In the genomic region with DNA sequence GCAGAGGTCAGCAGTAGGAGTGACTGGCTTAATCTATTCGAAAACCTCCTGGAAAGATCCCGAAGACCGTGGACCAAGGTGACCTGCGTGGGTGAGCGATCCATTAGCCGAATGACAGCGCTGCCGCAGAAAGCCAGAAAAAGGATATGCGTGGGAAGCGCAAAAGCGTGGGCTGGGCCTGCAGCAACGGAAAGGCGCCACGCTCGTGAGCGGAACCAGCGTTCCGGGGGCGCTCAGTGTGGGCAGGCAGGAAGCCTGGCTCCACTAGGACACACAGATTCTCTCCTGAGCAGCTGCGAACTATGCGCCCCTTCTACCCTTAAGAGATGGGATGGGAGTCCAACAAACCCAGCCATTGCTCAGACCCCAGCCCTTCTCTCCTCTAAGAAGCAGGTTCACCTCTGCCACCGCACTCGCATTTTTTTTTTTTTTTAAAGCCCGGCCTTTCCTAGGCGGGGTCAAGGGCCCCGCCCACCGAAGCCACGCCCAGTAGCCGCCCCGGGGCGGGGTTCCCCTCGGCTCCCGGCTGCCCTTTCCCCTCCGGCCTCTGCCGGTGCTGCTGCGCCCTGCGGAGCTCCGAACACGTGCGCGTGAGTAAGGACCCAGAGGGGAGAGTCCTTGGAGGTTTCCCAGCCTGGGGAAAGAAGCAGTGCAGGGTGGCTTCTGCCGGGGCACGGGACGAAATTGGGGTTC, we compare ENCODE assay signal across 8 cellular contexts. TPM values are rescaled to one million over a fixed set of nuclear protein-coding genes. Genes with fewer than 3 reads are reported as not detected.
A peak's percentile ranks its signal among the peaks of the same experiment; 100 is the strongest.
DNase-seq lines count a peak whose midpoint lies in the region; ATAC-seq and TF ChIP-seq lines count a peak whose summit lies in the region.

No MANE protein-coding gene starts in this region.

- TF ChIP-seq CTCF in colonic mucosa (IDR thresholded peaks at IDR 0.05) (peak; percentile 17), left lung (IDR thresholded peaks at IDR 0.05) (peak in 1 of 2 donors; percentile 58)

- H3K9ac ChIP-seq in colonic mucosa (ENCODE audit: low read depth in 2 of 2, low read length in 2 of 2), result peak overlapping the region; percentile 44 to 97

- intact Hi-C loops in activated CD4-positive, alpha-beta T cell treated with anti-CD3 and anti-CD28 coated beads for 36 hours (cut with DNase I, micrococcal nuclease), result loop anchor here (1.0 to 10.0 kb wide), 17 partner anchors 19 to 1061 kb away; partner anchors contain the start of genes MATR3 (in 2 of the 2), SIL1 (in 2 of the 2), CDC23 (in 1 of the 2) and EGR1 (in 1 of the 2)
- intact Hi-C loops in colonic mucosa (cut with DNase I) (no loop called here), left lung (cut with DNase I) (no loop called here)

- H3K4me3 Mint-ChIP-seq in activated CD4-positive, alpha-beta T cell treated with anti-CD3 and anti-CD28 coated beads for 36 hours, result peak overlapping the region; percentile 95

- H3K9me3 Mint-ChIP-seq in activated CD4-positive, alpha-beta T cell treated with anti-CD3 and anti-CD28 coated beads for 36 hours (ENCODE audit: low read depth), result no peaks in the 10 kb centered on the region

- H3K4me1 Mint-ChIP-seq in activated CD4-positive, alpha-beta T cell treated with anti-CD3 and anti-CD28 coated beads for 36 hours, result peaks cover 54% of the 10 kb centered on the region

- POLR2A ChIA-PET in activated CD4-positive, alpha-beta T cell treated with anti-CD3 and anti-CD28 coated beads for 36 hours (lab: Charles Lee), result interaction anchor here (0.6 to 1.6 kb wide), 5 partner anchors 20 to 698 kb away, joined by 3 to 4 read pairs (median 3); partner anchors contain the start of genes DNAJC18 and MATR3

- H3K4me3 ChIP-seq in colonic mucosa (peak overlapping the region; percentile 33), left lung (peak overlapping the region; percentile 50 to 65)

- no peaks in the 10 kb centered on the region for H3K27me3 Mint-ChIP-seq in activated CD4-positive, alpha-beta T cell treated with anti-CD3 and anti-CD28 coated beads for 36 hours

- H3K27ac ChIP-seq in colonic mucosa, result peak overlapping the region; percentile 64
- H3K27ac ChIP-seq in left lung, result peak overlapping the region; percentile 61 to 80

- H3K27ac Mint-ChIP-seq in activated CD4-positive, alpha-beta T cell treated with anti-CD3 and anti-CD28 coated beads for 36 hours, result peak overlapping the region; percentile 88

- H3K4me1 ChIP-seq in colonic mucosa (peaks cover 25% of the 10 kb centered on the region), left lung (peaks cover 17 to 55% of the 10 kb centered on the region in 2 donors)

- DNase-seq in AML-193 (lab: John Stamatoyannopoulos, UW) (peak; percentile 73 to 82), NCI-H446 (lab: John Stamatoyannopoulos, UW) (peak; percentile 75 to 89), colonic mucosa (peak; percentile 93), left lung (peak; percentile 93 to 98)
- peak; percentile 95 for DNase-seq in activated CD4-positive, alpha-beta T cell treated with anti-CD3 and anti-CD28 coated beads for 36 hours
- DNase-seq in stimulated activated CD4-positive, alpha-beta T cell treated with anti-CD3 and anti-CD28 coated beads, Interleukin-2, amount 100 ng/mL, for 4 hours (ENCODE audit: low read depth), result peak; percentile 83

- H3K27me3 ChIP-seq in colonic mucosa, result no peaks in the 10 kb centered on the region
- no peaks in the 10 kb centered on the region for H3K27me3 ChIP-seq in left lung

- CTCF ChIA-PET in activated CD4-positive, alpha-beta T cell treated with anti-CD3 and anti-CD28 coated beads for 36 hours (lab: Charles Lee), result interaction anchor here (0.7 to 1.2 kb wide), 2 partner anchors 23 to 355 kb away, joined by 3 to 5 read pairs; no protein-coding TSS in a partner anchor

- ATAC-seq in GM18868 (IDR thresholded peaks at IDR 0.05; ENCODE audit: unreplicated experiment) (peak; percentile 78), HG03097 (IDR thresholded peaks at IDR 0.05; ENCODE audit: low FRiP score, unreplicated experiment) (peak; percentile 88), left lung (peak; percentile 98)
- peak; percentile 90 for ATAC-seq in activated CD4-positive, alpha-beta T cell treated with anti-CD3 and anti-CD28 coated beads for 36 hours

- peaks cover 43% of the 10 kb centered on the region for H3K36me3 Mint-ChIP-seq in activated CD4-positive, alpha-beta T cell treated with anti-CD3 and anti-CD28 coated beads for 36 hours (ENCODE audit: low read depth)

- H3K9me3 ChIP-seq in colonic mucosa (no peaks in the 10 kb centered on the region), left lung (no peaks in the 10 kb centered on the region)

- H3K36me3 ChIP-seq in colonic mucosa (no peaks in the 10 kb centered on the region), left lung (peaks cover 0 to 14% of the 10 kb centered on the region in 2 donors)

RNA-seq across cellular contexts. Expression of gene MATR3, which starts 19.8 kb away (rescaled TPM):
- 100 to 1,000 TPM; 113 to 133 TPM for total RNA-seq in activated CD4-positive, alpha-beta T cell treated with anti-CD3 and anti-CD28 coated beads for 36 hours
- total RNA-seq in colonic mucosa (100 to 1,000 TPM; 105 to 128 TPM), left lung (100 to 1,000 TPM; 171 to 177 TPM)

Comparison
In these comparisons a context has a peak if more than half of its experiments do, and no peak if none do; other contexts are left out.
1. Peak in every context shown above with its lines: DNase-seq, ATAC-seq, H3K4me3 ChIP-seq and H3K27ac ChIP-seq.
2. intact Hi-C loops: an anchor here in activated CD4-positive, alpha-beta T cell treated with anti-CD3 and anti-CD28 coated beads for 36 hours (1.0 to 10.0 kb wide); none called in colonic mucosa and left lung.